1 cellular context compared by ENCODE assay signal in genomic region chr19:3672993-3673392, GRCh38.
TF ChIP-seq lines count a peak whose summit lies in the region.

No MANE protein-coding gene starts in this region.

TF ChIP-seq in K562, 482 proteins besides CTCF, POLR2A, EP300 and RAD21:
- TF ChIP-seq TCFL5 (CRISPR knock-in tag; conservative IDR thresholded peaks at IDR 0.05), result no peak
- TF ChIP-seq KDM5B (IDR thresholded peaks at IDR 0.05; ENCODE audit: insufficient replicate concordance, low read depth, low read length), result peak; percentile 4
- TF ChIP-seq BACH1 (tag; IDR thresholded peaks at IDR 0.05), result no peak
- no peak for TF ChIP-seq THRAP3 (IDR thresholded peaks at IDR 0.05; ENCODE audit: borderline replicate concordance)
- TF ChIP-seq BMI1 (IDR thresholded peaks at IDR 0.05; ENCODE audit: low read length), result no peak
- TF ChIP-seq ZBTB7A (IDR thresholded peaks at IDR 0.05; ENCODE audit: borderline replicate concordance, control insufficient read depth, low read depth, low read length), result peak; percentile 22; the same call in 1 of the 2 replicates
- no peak for TF ChIP-seq HINFP (tag; conservative IDR thresholded peaks at IDR 0.05; ENCODE audit: low read depth)
- no peak for TF ChIP-seq CREBBP (IDR thresholded peaks at IDR 0.05; ENCODE audit: low read depth, low read length)
- TF ChIP-seq POLR2G (IDR thresholded peaks at IDR 0.05; ENCODE audit: low read depth, low read length), result 0 out of 2 replicates have a peak, but pooled peaks have one; percentile 31
- no peak for TF ChIP-seq POLR2AphosphoS5 (IDR thresholded peaks at IDR 0.05; ENCODE audit: control insufficient read depth, insufficient read depth, low read depth, low read length)
